In genomic region chr9:76738402-76738801, GRCh38 we compare ENCODE assay signal across 19 cellular contexts. TPM values are rescaled to one million over a fixed set of nuclear protein-coding genes. Genes with fewer than 3 reads are reported as not detected.
"Had no signal": no experiment of that assay in that cellular context is flagged by ENCODE, and none has a peak within 500 bp of the region (broad histone marks: within the 10 kb centered on the region; RNA-seq: fewer than 3 reads in every experiment).

No MANE protein-coding gene starts in this region.

- DNase-seq: activated CD4-positive, alpha-beta memory T cell treated with anti-CD3 and anti-CD28 coated beads, Interleukin-2, amount 10 ng/mL, durations not matched to agents 7 days and 5 days; activated CD4-positive, alpha-beta T cell treated with anti-CD3 and anti-CD28 coated beads for 48 hours; activated effector memory CD4-positive, alpha-beta T cell treated with anti-CD3 and anti-CD28 coated beads, Interleukin-2, amount 50 U/mL, for 16 hours; activated naive CD4-positive, alpha-beta T cell treated with anti-CD3 and anti-CD28 coated beads, Interleukin-2, amount 10 ng/mL, durations not matched to agents 7 days and 5 days; amygdala; colonic mucosa; esophagus squamous epithelium; head of caudate nucleus; hypothalamus; pancreas; right cardiac atrium; stimulated activated CD4-positive, alpha-beta T cell treated with anti-CD3 and anti-CD28 coated beads, Interleukin-1b, Interleukin-23, amount 100 ng/mL, for 48 hours had no signal

- H3K27ac ChIP-seq: colonic mucosa, esophagus squamous epithelium, gastroesophageal sphincter, pancreas, tibial nerve had no signal

- H3K27ac Mint-ChIP-seq: activated CD4-positive, alpha-beta memory T cell treated with anti-CD3 and anti-CD28 coated beads, Interleukin-2, amount 10 ng/mL, durations not matched to agents 7 days and 5 days; activated naive CD4-positive, alpha-beta T cell treated with anti-CD3 and anti-CD28 coated beads, Interleukin-2, amount 10 ng/mL, durations not matched to agents 7 days and 5 days; memory B cell; natural killer cell treated with Interleukin-12 subunit alpha and Interleukin-12 subunit beta and Interleukin-15 and Interleukin-18, amount 100 ng/mL, for 72 hours; stimulated activated naive CD8-positive, alpha-beta T cell treated with anti-CD3 and anti-CD28 coated beads, Interleukin-15, Interleukin-2, amounts not matched to agents 100 ng/mL and 50 ng/mL, for 24 hours had no signal

- H3K4me1 Mint-ChIP-seq: activated CD4-positive, alpha-beta memory T cell treated with anti-CD3 and anti-CD28 coated beads, Interleukin-2, amount 10 ng/mL, durations not matched to agents 7 days and 5 days; activated naive CD4-positive, alpha-beta T cell treated with anti-CD3 and anti-CD28 coated beads, Interleukin-2, amount 10 ng/mL, durations not matched to agents 7 days and 5 days; memory B cell had no signal

- H3K4me3 Mint-ChIP-seq: activated CD4-positive, alpha-beta memory T cell treated with anti-CD3 and anti-CD28 coated beads, Interleukin-2, amount 10 ng/mL, durations not matched to agents 7 days and 5 days; activated naive CD4-positive, alpha-beta T cell treated with anti-CD3 and anti-CD28 coated beads, Interleukin-2, amount 10 ng/mL, durations not matched to agents 7 days and 5 days; memory B cell; natural killer cell treated with Interleukin-12 subunit alpha and Interleukin-12 subunit beta and Interleukin-15 and Interleukin-18, amount 100 ng/mL, for 72 hours; stimulated activated naive CD8-positive, alpha-beta T cell treated with anti-CD3 and anti-CD28 coated beads, Interleukin-15, Interleukin-2, amounts not matched to agents 100 ng/mL and 50 ng/mL, for 24 hours had no signal

- ATAC-seq: gastroesophageal sphincter; natural killer cell treated with Interleukin-12 subunit alpha and Interleukin-12 subunit beta and Interleukin-15 and Interleukin-18, amount 100 ng/mL, for 72 hours; pancreas had no signal

- H3K36me3 Mint-ChIP-seq: activated naive CD4-positive, alpha-beta T cell treated with anti-CD3 and anti-CD28 coated beads, Interleukin-2, amount 10 ng/mL, durations not matched to agents 7 days and 5 days; memory B cell; natural killer cell treated with Interleukin-12 subunit alpha and Interleukin-12 subunit beta and Interleukin-15 and Interleukin-18, amount 100 ng/mL, for 72 hours had no signal

RNA-seq across cellular contexts. Expression of gene PCA3, which starts 25.8 kb away (rescaled TPM):
- total RNA-seq: activated CD4-positive, alpha-beta memory T cell treated with anti-CD3 and anti-CD28 coated beads, Interleukin-2, amount 10 ng/mL, durations not matched to agents 7 days and 5 days; bronchial epithelial cell; colonic mucosa; esophagus squamous epithelium; natural killer cell treated with Interleukin-12 subunit alpha and Interleukin-12 subunit beta and Interleukin-15 and Interleukin-18, amount 100 ng/mL, for 72 hours; pancreas; skeletal muscle tissue had no signal
